Comparison of ENCODE assay signal across 17 cellular contexts in genomic region chr10:4291995-4292394, GRCh38.
"Had no signal": no experiment of that assay in that cellular context is flagged by ENCODE, and none has a peak within 500 bp of the region (broad histone marks: within the 10 kb centered on the region; RNA-seq: fewer than 3 reads in every experiment).

No MANE protein-coding gene starts in this region.

- H3K36me3 Mint-ChIP-seq: natural killer cell had no signal

- DNase-seq: activated B cell treated with CpG ODN at 0.5 μM for 24 hours; activated CD4-positive, alpha-beta T cell treated with anti-CD3 and anti-CD28 coated beads, Interleukin-2, amount 10 ng/mL, durations not matched to agents 7 days and 5 days; activated naive CD4-positive, alpha-beta T cell treated with Interleukin-2 at 50 U/mL for 16 hours; activated naive CD8-positive, alpha-beta T cell treated with anti-CD3 and anti-CD28 coated beads, Interleukin-2, amount 50 U/mL, for 24 hours; activated T-cell treated with anti-CD3 and anti-CD28 coated beads for 4 hours; caudate nucleus; colonic mucosa; hippocampal formation; mesendoderm; natural killer cell; retina; stimulated activated naive CD8-positive, alpha-beta T cell treated with anti-CD3 and anti-CD28 coated beads, Interleukin-15, Interleukin-2, amounts not matched to agents 100 U/mL and 50 U/mL, for 24 hours; T-helper 2 cell had no signal

- H3K4me3 Mint-ChIP-seq: activated B cell treated with CpG ODN at 0.5 μM for 24 hours; activated CD4-positive, alpha-beta T cell treated with anti-CD3 and anti-CD28 coated beads, Interleukin-2, amount 10 ng/mL, durations not matched to agents 7 days and 5 days; activated naive CD8-positive, alpha-beta T cell treated with anti-CD3 and anti-CD28 coated beads, Interleukin-2, amount 50 U/mL, for 24 hours; natural killer cell had no signal

- H3K9me3 Mint-ChIP-seq: activated B cell treated with CpG ODN at 0.5 μM for 24 hours; activated CD4-positive, alpha-beta T cell treated with anti-CD3 and anti-CD28 coated beads, Interleukin-2, amount 10 ng/mL, durations not matched to agents 7 days and 5 days; activated naive CD8-positive, alpha-beta T cell treated with anti-CD3 and anti-CD28 coated beads, Interleukin-2, amount 50 U/mL, for 24 hours; natural killer cell had no signal

- H3K4me1 Mint-ChIP-seq: activated B cell treated with CpG ODN at 0.5 μM for 24 hours; activated CD4-positive, alpha-beta T cell treated with anti-CD3 and anti-CD28 coated beads, Interleukin-2, amount 10 ng/mL, durations not matched to agents 7 days and 5 days; activated naive CD8-positive, alpha-beta T cell treated with anti-CD3 and anti-CD28 coated beads, Interleukin-2, amount 50 U/mL, for 24 hours; natural killer cell had no signal

- H3K27me3 Mint-ChIP-seq: activated B cell treated with CpG ODN at 0.5 μM for 24 hours; activated CD4-positive, alpha-beta T cell treated with anti-CD3 and anti-CD28 coated beads, Interleukin-2, amount 10 ng/mL, durations not matched to agents 7 days and 5 days; activated naive CD8-positive, alpha-beta T cell treated with anti-CD3 and anti-CD28 coated beads, Interleukin-2, amount 50 U/mL, for 24 hours had no signal

- H3K4me1 ChIP-seq: colonic mucosa, SJSA1 had no signal

- H3K27ac ChIP-seq: colonic mucosa, neutrophil, SJSA1 had no signal

- ATAC-seq: activated naive CD8-positive, alpha-beta T cell treated with anti-CD3 and anti-CD28 coated beads, Interleukin-2, amount 50 U/mL, for 24 hours; left lobe of liver; natural killer cell; stimulated activated naive CD8-positive, alpha-beta T cell treated with anti-CD3 and anti-CD28 coated beads, Interleukin-15, Interleukin-2, amounts not matched to agents 100 U/mL and 50 U/mL, for 24 hours had no signal

- H3K36me3 ChIP-seq: colonic mucosa, neutrophil, SJSA1 had no signal

- H3K4me2 ChIP-seq: smooth muscle cell had no signal

- H3K27ac Mint-ChIP-seq: activated B cell treated with CpG ODN at 0.5 μM for 24 hours; activated CD4-positive, alpha-beta T cell treated with anti-CD3 and anti-CD28 coated beads, Interleukin-2, amount 10 ng/mL, durations not matched to agents 7 days and 5 days; activated naive CD8-positive, alpha-beta T cell treated with anti-CD3 and anti-CD28 coated beads, Interleukin-2, amount 50 U/mL, for 24 hours; natural killer cell had no signal

- H3K4me3 ChIP-seq: colonic mucosa, SJSA1, smooth muscle cell had no signal

- H3K27me3 ChIP-seq: colonic mucosa, neutrophil, SJSA1 had no signal

- H3K9me3 ChIP-seq: colonic mucosa, neutrophil, SJSA1 had no signal
